ENCODE assay signal across 18 cellular contexts in the genomic region with DNA sequence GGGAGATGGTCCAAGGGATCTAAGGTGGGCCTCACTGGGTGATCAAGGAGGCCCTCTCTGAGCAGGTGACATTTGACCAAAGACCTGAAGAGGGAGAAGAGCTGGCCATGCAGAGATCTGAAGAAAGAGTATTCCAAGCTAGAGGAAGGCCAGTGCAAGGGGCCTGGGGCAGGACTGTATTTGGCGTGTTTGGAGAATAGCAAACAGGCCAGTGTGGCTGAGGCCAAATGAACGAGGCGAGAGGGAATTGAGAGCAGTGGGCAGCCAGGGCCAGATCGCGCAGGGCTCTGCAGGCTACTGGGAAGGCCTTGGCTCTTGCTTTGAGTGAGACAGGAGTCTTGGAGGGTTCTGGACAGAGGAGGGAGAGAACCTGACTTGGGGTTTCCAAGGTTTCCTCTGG. TPM values are rescaled to one million over a fixed set of nuclear protein-coding genes. Genes with fewer than 3 reads are reported as not detected.
DNase-seq lines count a peak whose midpoint lies in the region; ATAC-seq and TF ChIP-seq lines count a peak whose summit lies in the region.
"Had no signal": no experiment of that assay in that cellular context is flagged by ENCODE, and none has a peak within 500 bp of the region (broad histone marks: within the 10 kb centered on the region; RNA-seq: fewer than 3 reads in every experiment).

No MANE protein-coding gene starts in this region.

- peaks cover 23% of the 10 kb centered on the region for H3K4me1 Mint-ChIP-seq in glutamatergic neuron (ENCODE audit: low read depth, unreplicated experiment)

- no peak overlapping the region for H3K4me3 ChIP-seq in BLaER1
- no peak overlapping the region for H3K4me3 ChIP-seq in HEK293 (ENCODE audit: low read depth, low read length)
- no peak overlapping the region for H3K4me3 ChIP-seq in trophoblast cell (ENCODE audit: low read depth, low read length)

- H3K9ac ChIP-seq in BLaER1 (no peak overlapping the region; the same call in 1 of the 2 replicates), trophoblast cell (ENCODE audit: low read length) (no peak overlapping the region)

- no peak overlapping the region for H3K18ac ChIP-seq in trophoblast cell (ENCODE audit: low read length)

- H3K4me1 ChIP-seq in BLaER1: peaks cover 77% of the 10 kb centered on the region
- no peaks in the 10 kb centered on the region for H3K4me1 ChIP-seq in HEK293 (ENCODE audit: control insufficient read depth, insufficient read depth, low read length)
- peaks cover 5 to 6% of the 10 kb centered on the region in 2 experiments for H3K4me1 ChIP-seq in trophoblast cell (ENCODE audit: control insufficient read depth in 1 of 2, insufficient read depth in 2 of 2, low read length in 2 of 2)

- H3K27me3 ChIP-seq in BLaER1 (no peaks in the 10 kb centered on the region), trophoblast cell (ENCODE audit: insufficient read depth, low read length) (no peaks in the 10 kb centered on the region)
- H3K27me3 ChIP-seq: BE2C had no signal

- no peak overlapping the region for H3K4ac ChIP-seq in trophoblast cell (ENCODE audit: low read depth, low read length)

- H4K20me1 ChIP-seq in BLaER1: peaks cover 98% of the 10 kb centered on the region

- no peak overlapping the region for H2AFZ ChIP-seq in trophoblast cell (ENCODE audit: insufficient read depth, low read length, poor library complexity)

- H3K4me2 ChIP-seq in BLaER1: peak overlapping the region; percentile 58
- H3K4me2 ChIP-seq in trophoblast cell (ENCODE audit: low read length): no peak overlapping the region

- WGBS in trophoblast cell (ENCODE audit: extremely low coverage, insufficient coverage, insufficient read length): no CpG with 5 or more reads among the region's 5 CpGs

- no peak overlapping the region for H3K14ac ChIP-seq in trophoblast cell (ENCODE audit: low read length)

- no peak overlapping the region for H2BK5ac ChIP-seq in trophoblast cell (ENCODE audit: low read depth, low read length, poor library complexity)

- H4K12ac ChIP-seq in trophoblast cell (ENCODE audit: low read depth, low read length): no peak overlapping the region

- H3K79me1 ChIP-seq in trophoblast cell (ENCODE audit: low read length): peaks cover 5% of the 10 kb centered on the region

- CTCF ChIA-PET in HEK293 (lab: Yijun Ruan, JAX): no interaction called here

- H3K27ac ChIP-seq in BLaER1 (peak overlapping the region; percentile 53; the same call in 1 of the 2 replicates), HEK293 (ENCODE audit: extremely low read depth, low read depth, low read length) (no peak overlapping the region), trophoblast cell (ENCODE audit: low read depth, low read length) (no peak overlapping the region)
- H3K27ac ChIP-seq: HL-60 had no signal

- H3K36me3 ChIP-seq in BLaER1 (no peaks in the 10 kb centered on the region), HEK293 (ENCODE audit: control insufficient read depth in 2 of 2, insufficient read depth in 1 of 2, low read length in 2 of 2) (no peaks in the 10 kb centered on the region), trophoblast cell (ENCODE audit: control insufficient read depth in 1 of 2, insufficient read depth in 2 of 2, low read length in 2 of 2) (no peaks in the 10 kb centered on the region)
- H3K36me3 ChIP-seq: BE2C had no signal

- H3K36me3 Mint-ChIP-seq in glutamatergic neuron (ENCODE audit: unreplicated experiment): no peaks in the 10 kb centered on the region

- H3K27me3 Mint-ChIP-seq in glutamatergic neuron (ENCODE audit: unreplicated experiment): peaks cover 14% of the 10 kb centered on the region

- no peak for ATAC-seq in GM18868 (IDR thresholded peaks at IDR 0.05; ENCODE audit: unreplicated experiment)
- no peak for ATAC-seq in GM21381 (IDR thresholded peaks at IDR 0.05; ENCODE audit: unreplicated experiment)
- ATAC-seq: CD8-positive, alpha-beta T cell had no signal

- H3K27ac Mint-ChIP-seq in glutamatergic neuron (ENCODE audit: unreplicated experiment): no peak overlapping the region
- H3K27ac Mint-ChIP-seq: CD14-positive monocyte; CD8-positive, alpha-beta T cell; H9 had no signal

- peak overlapping the region; percentile 65 for H4K91ac ChIP-seq in trophoblast cell (ENCODE audit: low read depth, low read length)

- DNase-seq in glutamatergic neuron: peak; percentile 23
- DNase-seq in trophoblast cell: no peak
- DNase-seq in GM20000 (ENCODE audit: low spot score): no peak
- DNase-seq: BE2C; Calu3; CD8-positive, alpha-beta T cell; DMS79 treated with DMSO at 0.1 percent for 48 hours; GF-D8; GOT3; H9; Kasumi-1; KBM-7 had no signal

- H2BK120ac ChIP-seq in trophoblast cell (ENCODE audit: insufficient read depth, low read length, poor library complexity): no peak overlapping the region

- POLR2A ChIA-PET in HEK293 (lab: Yijun Ruan, JAX): no interaction called here

- H2BK12ac ChIP-seq in trophoblast cell (ENCODE audit: low read length): no peak overlapping the region

- no peaks in the 10 kb centered on the region for H3K79me2 ChIP-seq in trophoblast cell (ENCODE audit: control insufficient read depth, insufficient read depth, low read length, poor library complexity)

- TF ChIP-seq CTCF in HEK293 (tag by site-specific recombination; IDR thresholded peaks at IDR 0.05) (no peak), glutamatergic neuron (IDR thresholded peaks at IDR 0.05; ENCODE audit: partially characterized antibody, unreplicated experiment) (no peak), GM20000 (IDR thresholded peaks at IDR 0.05; ENCODE audit: extremely low read depth, missing control alignments) (no peak)

- no peak overlapping the region for H3K23ac ChIP-seq in trophoblast cell (ENCODE audit: low read length)

- no peaks in the 10 kb centered on the region for H3K9me3 ChIP-seq in BLaER1
- no peaks in the 10 kb centered on the region for H3K9me3 ChIP-seq in HEK293 (ENCODE audit: control insufficient read depth, insufficient read depth, low read depth, low read length)
- H3K9me3 ChIP-seq in trophoblast cell (ENCODE audit: insufficient read depth, low read depth, low read length): peaks cover 2% of the 10 kb centered on the region
- H3K9me3 ChIP-seq: BE2C had no signal

- no peak overlapping the region for H3K4me3 Mint-ChIP-seq in glutamatergic neuron (ENCODE audit: unreplicated experiment)
- H3K4me3 Mint-ChIP-seq: CD14-positive monocyte; CD8-positive, alpha-beta T cell; H9 had no signal

- no peak overlapping the region for H4K8ac ChIP-seq in trophoblast cell (ENCODE audit: low read depth, low read length)

- H3K9me3 Mint-ChIP-seq in glutamatergic neuron (ENCODE audit: unreplicated experiment): peaks cover 10% of the 10 kb centered on the region
- H3K9me3 Mint-ChIP-seq: CD14-positive monocyte; CD8-positive, alpha-beta T cell; H9 had no signal

- no peak overlapping the region for H2AK5ac ChIP-seq in trophoblast cell (ENCODE audit: low read length)

TF ChIP-seq in HEK293, 187 proteins besides CTCF, POLR2A, EP300 and RAD21:
- TF ChIP-seq ZNF623 (tag by site-specific recombination; IDR thresholded peaks at IDR 0.05): peak; percentile 95
- no peak for TF ChIP-seq ZNF48 (tag by site-specific recombination; IDR thresholded peaks at IDR 0.05)
- TF ChIP-seq ZNF654 (tag by site-specific recombination; IDR thresholded peaks at IDR 0.05; ENCODE audit: low read depth): no peak

RNA-seq across cellular contexts. Expression of a gene that starts 9.3 kb away (rescaled TPM):
- 106 TPM for total RNA-seq in glutamatergic neuron (ENCODE audit: unreplicated experiment)
- 38.6 and 40.8 TPM in 2 replicates for polyA plus RNA-seq in trophoblast cell (2013)
